Comparison of ENCODE assay signal across 8 cellular contexts in the genomic region with DNA sequence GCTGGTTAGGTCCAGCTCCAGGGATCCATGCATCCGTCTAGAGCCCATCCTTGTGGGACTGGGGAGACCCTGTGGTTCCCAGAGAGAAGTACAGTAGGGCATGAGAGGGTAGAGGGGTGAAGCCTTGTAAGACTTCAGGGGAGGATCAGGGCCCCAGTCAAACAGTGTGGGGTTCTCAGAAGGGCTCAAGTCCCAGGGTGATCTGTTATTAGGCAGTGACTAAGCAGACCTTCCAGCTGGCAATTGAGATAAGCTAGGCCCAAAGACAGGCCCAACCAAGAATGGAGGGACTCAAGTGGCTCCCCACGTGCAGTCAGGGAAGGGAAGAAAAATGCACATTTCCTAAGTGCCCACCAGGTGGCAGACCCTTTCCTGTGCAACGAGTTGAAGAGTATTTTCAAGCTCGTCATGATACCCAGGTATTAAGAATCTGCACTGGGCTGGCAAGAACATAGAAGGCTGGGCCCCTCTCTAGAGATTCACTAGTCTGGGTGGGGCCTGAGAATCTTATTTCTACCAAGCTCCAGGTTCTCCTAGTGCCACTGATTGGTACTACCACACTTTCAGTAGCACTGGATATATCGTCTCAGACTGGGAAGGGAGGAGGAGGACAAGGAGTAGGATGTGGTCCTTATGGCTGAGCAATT.
DNase-seq lines count a peak whose midpoint lies in the region; ATAC-seq, FAIRE-seq and TF ChIP-seq lines count a peak whose summit lies in the region.

No MANE protein-coding gene starts in this region.

- 36% methylated on average over 4 of the region's 5 CpGs; no CpG with 5 or more reads in 1 of the 2 donors for WGBS in gastroesophageal sphincter (ENCODE audit: low coverage in 1 of 2), 2 donors
- 37 to 43% methylated on average over 5 of the region's 5 CpGs for WGBS in pancreas, 2 donors

- no peak for TF ChIP-seq EP300 in gastroesophageal sphincter (IDR thresholded peaks at IDR 0.05)

- intact Hi-C loops in pancreas (cut with DNase I), result loop anchor here in 1 of 3 donors (10.0 kb wide), 1 partner anchor 59 kb away; no protein-coding TSS in a partner anchor

- peaks cover 0 to 11% (median 0%) of the 10 kb centered on the region in 3 donors for H3K4me1 ChIP-seq in gastroesophageal sphincter
- H3K4me1 ChIP-seq in pancreas, result peaks cover 0 to 13% (median 4%) of the 10 kb centered on the region in 3 donors

- no peak for DNase-seq in AG09319 (ENCODE audit: extremely low read depth, low read depth)
- peak; percentile 12 for DNase-seq in GM12892 (ENCODE audit: insufficient read length)
- peak; percentile 72 for DNase-seq in NAMALWA (ENCODE audit: low spot score)
- DNase-seq in activated CD8-positive, alpha-beta memory T cell treated with anti-CD3 and anti-CD28 coated beads, Interleukin-2, amount 50 U/mL, for 48 hours, result peak; percentile 55
- DNase-seq in pancreas, result peak in 5 of 6 donors; percentile 9 to 54 (median 31)

- TF ChIP-seq CTCF in AG09319 (IDR thresholded peaks at IDR 0.05; ENCODE audit: low read depth, low read length) (peak; percentile 51), gastroesophageal sphincter (IDR thresholded peaks at IDR 0.05) (peak; percentile 21 to 78 (median 60)), pancreas (IDR thresholded peaks at IDR 0.05) (peak; percentile 41 to 53 (median 45))

- ATAC-seq in HG02759 (IDR thresholded peaks at IDR 0.05; ENCODE audit: unreplicated experiment) (peak; percentile 93), gastroesophageal sphincter (peak; percentile 45), pancreas (peak; percentile 60 to 78 (median 78))
- no peak for ATAC-seq in activated CD4-positive, CD25-positive, alpha-beta regulatory T cell treated with anti-CD3 and anti-CD28 coated beads, Interleukin-2, amount 50 U/mL, for 24 hours

- no peak for TF ChIP-seq POLR2A in GM12892 (IDR thresholded peaks at IDR 0.05; ENCODE audit: low read depth, low read length)
- no peak for TF ChIP-seq POLR2A in gastroesophageal sphincter (IDR thresholded peaks at IDR 0.05)

- H3K9me3 ChIP-seq in gastroesophageal sphincter, result no peaks in the 10 kb centered on the region
- no peaks in the 10 kb centered on the region for H3K9me3 ChIP-seq in pancreas

- no peaks in the 10 kb centered on the region for H3K36me3 ChIP-seq in gastroesophageal sphincter
- no peaks in the 10 kb centered on the region for H3K36me3 ChIP-seq in pancreas

- H3K4me3 ChIP-seq in gastroesophageal sphincter (no peak overlapping the region), pancreas (no peak overlapping the region)

- H3K27me3 ChIP-seq in gastroesophageal sphincter (no peaks in the 10 kb centered on the region), pancreas (no peaks in the 10 kb centered on the region)

- no peak for FAIRE-seq in GM12892 (lab: Jason Lieb, UNC)
- no peak for FAIRE-seq in pancreas (lab: Jason Lieb, UNC)

- H3K27ac ChIP-seq in gastroesophageal sphincter (peak overlapping the region in 1 of 4 donors; percentile 14), pancreas (no peak overlapping the region)

Comparison
In these comparisons a context has a peak if more than half of its experiments do, and no peak if none do; other contexts are left out.
1. ATAC-seq: peak in HG02759 (single experiment), gastroesophageal sphincter (single experiment) and pancreas (4 of 4); none in activated CD4-positive, CD25-positive, alpha-beta regulatory T cell treated with anti-CD3 and anti-CD28 coated beads, Interleukin-2, amount 50 U/mL, for 24 hours (0 of 2).
2. Peak in every context shown above with its lines, with median percentiles within 50 percentile points of each other: CTCF ChIP-seq.